25 cellular contexts compared by ENCODE assay signal in genomic region chr6:135664527-135664926, GRCh38.
"Had no signal": no experiment of that assay in that cellular context is flagged by ENCODE, and none has a peak within 500 bp of the region (broad histone marks: within the 10 kb centered on the region; RNA-seq: fewer than 3 reads in every experiment).

No MANE protein-coding gene starts in this region.

- H2AFZ ChIP-seq: hepatocyte had no signal

- DNase-seq: colonic mucosa; cortex of kidney; dermis blood vessel endothelial cell; dorsolateral prefrontal cortex; effector CD4-positive, alpha-beta T cell; effector CD8-positive, alpha-beta T cell; effector memory CD4-positive, alpha-beta T cell; effector memory CD8-positive, alpha-beta T cell; endodermal cell; erythroblast; esophagus squamous epithelium; foreskin fibroblast; foreskin keratinocyte; foreskin melanocyte; gastrocnemius medialis; glutamatergic neuron; head of caudate nucleus; heart left ventricle; heart right ventricle had no signal

- H3K36me3 ChIP-seq: colonic mucosa, esophagus muscularis mucosa, esophagus squamous epithelium, gastrocnemius medialis, gastroesophageal sphincter, heart left ventricle, heart right ventricle had no signal

- H3K4me1 ChIP-seq: colonic mucosa, foreskin keratinocyte had no signal

- H3K4me3 ChIP-seq: colonic mucosa, coronary artery, dorsolateral prefrontal cortex, esophagus muscularis mucosa, esophagus squamous epithelium, gastrocnemius medialis, gastroesophageal sphincter, heart left ventricle, heart right ventricle, hepatocyte had no signal

- H3K4me2 ChIP-seq: hepatocyte had no signal

- H3K79me2 ChIP-seq: hepatocyte had no signal

- H3K27ac ChIP-seq: colonic mucosa, coronary artery, dorsolateral prefrontal cortex, epithelial cell of prostate, esophagus muscularis mucosa, esophagus squamous epithelium, foreskin keratinocyte, gastrocnemius medialis, gastroesophageal sphincter, heart left ventricle, heart right ventricle, hepatocyte had no signal

- ATAC-seq: effector memory CD8-positive, alpha-beta T cell; esophagus mucosa; foreskin keratinocyte; gastrocnemius medialis; gastroesophageal sphincter; heart left ventricle; heart right ventricle had no signal

- H3K9me3 ChIP-seq: colonic mucosa, esophagus muscularis mucosa, esophagus squamous epithelium, gastrocnemius medialis, gastroesophageal sphincter had no signal

- H3K27me3 ChIP-seq: colonic mucosa, esophagus muscularis mucosa, esophagus squamous epithelium, foreskin keratinocyte, gastrocnemius medialis, gastroesophageal sphincter, heart left ventricle, heart right ventricle had no signal
